In genomic region chr18:25832008-25832604, GRCh38 we compare ENCODE assay signal across 7 cellular contexts.
A peak's percentile ranks its signal among the peaks of the same experiment; 100 is the strongest.
DNase-seq lines count a peak whose midpoint lies in the region; TF ChIP-seq lines count a peak whose summit lies in the region.

No MANE protein-coding gene starts in this region.

- DNase-seq in ELR (ENCODE audit: low read depth) (peak; percentile 70), GM20000 (ENCODE audit: low spot score) (peak; percentile 46), KG1 (lab: John Stamatoyannopoulos, UW) (peak; percentile 3), UCSD-AML1 (lab: John Stamatoyannopoulos, UW; ENCODE audit: unreplicated experiment) (peak; percentile 38), glomerular visceral epithelial cell (ENCODE audit: extremely low spot score) (peak; percentile 64), posterior vena cava (ENCODE audit: low spot score) (peak; percentile 83)
- DNase-seq in activated CD4-positive, CD25-positive, alpha-beta regulatory T cell treated with anti-CD3 and anti-CD28 coated beads, Interleukin-2, amount 50 U/mL, for 72 hours, result no peak

- peak; percentile 80 for TF ChIP-seq CTCF in GM20000 (IDR thresholded peaks at IDR 0.05; ENCODE audit: extremely low read depth, missing control alignments)

- intact Hi-C loops in posterior vena cava (cut with DNase I), result no loop called here
